ENCODE assay signal across 1 cellular context in genomic region chr17:2336215-2337151, GRCh38.
TF ChIP-seq lines count a peak whose summit lies in the region.

TSS of gene TSR1 (minus strand) at chr17:2336457. CDS start at chr17:2336427, 30 bp downstream.

TF ChIP-seq in K562, 482 proteins besides CTCF, POLR2A, EP300 and RAD21 (continued from another document):
- TF ChIP-seq ZBTB5 (IDR thresholded peaks at IDR 0.05) (no peak), CXXC5 (CRISPR knock-in tag; IDR thresholded peaks at IDR 0.05) (peak; percentile 78), MTA3 (IDR thresholded peaks at IDR 0.05; ENCODE audit: borderline replicate concordance) (peak; percentile 48; the same call in 1 of the 2 replicates), ZNF143 (CRISPR knock-in tag; IDR thresholded peaks at IDR 0.05) (no peak), CEBPG (CRISPR knock-in tag; IDR thresholded peaks at IDR 0.05) (no peak), CEBPG (tag; conservative IDR thresholded peaks at IDR 0.05 in 1 of 2, IDR thresholded peaks at IDR 0.05 in 1 of 2) (no peak), BHLHE40 (IDR thresholded peaks at IDR 0.05; ENCODE audit: low read length) (peak; percentile 43), NR2F6 (CRISPR knock-in tag; IDR thresholded peaks at IDR 0.05) (no peak), POLR3G (IDR thresholded peaks at IDR 0.05; ENCODE audit: extremely low read depth, insufficient read length, insufficient replicate concordance) (no peak), ZNF444 (CRISPR knock-in tag; IDR thresholded peaks at IDR 0.05) (no peak), ZFP91 (CRISPR knock-in tag; IDR thresholded peaks at IDR 0.05) (no peak), ZBTB9 (CRISPR knock-in tag; IDR thresholded peaks at IDR 0.05) (no peak), PATZ1 (CRISPR knock-in tag; IDR thresholded peaks at IDR 0.05; ENCODE audit: borderline replicate concordance) (no peak), ZNF695 (CRISPR knock-in tag; IDR thresholded peaks at IDR 0.05) (no peak), RCOR1 (IDR thresholded peaks at IDR 0.05; ENCODE audit: borderline replicate concordance in 1 of 2, low read depth in 2 of 2, low read length in 2 of 2) (peak in 1 of 2 experiments; percentile 7; a peak in 1 of 4 replicates), FUS (optimal IDR thresholded peaks at IDR 0.05; ENCODE audit: low read depth, low read length) (no peak), ZNF584 (CRISPR knock-in tag; IDR thresholded peaks at IDR 0.05; ENCODE audit: low read depth) (no peak), GMEB1 (CRISPR knock-in tag; IDR thresholded peaks at IDR 0.05) (peak; percentile 44), U2AF1 (optimal IDR thresholded peaks at IDR 0.05; ENCODE audit: low read depth, low read length) (no peak), ZNF140 (CRISPR knock-in tag; IDR thresholded peaks at IDR 0.05) (no peak), CHD2 (IDR thresholded peaks at IDR 0.05; ENCODE audit: low read depth, low read length) (peak; percentile 88), ELK3 (CRISPR knock-in tag; IDR thresholded peaks at IDR 0.05) (no peak), IRF2 (CRISPR knock-in tag; IDR thresholded peaks at IDR 0.05) (no peak), TEAD2 (tag; IDR thresholded peaks at IDR 0.05) (no peak), CHD4 (IDR thresholded peaks at IDR 0.05; ENCODE audit: insufficient read depth, insufficient replicate concordance, low read depth, low read length, poor library complexity, severe bottlenecking) (no peak), MAFK (IDR thresholded peaks at IDR 0.05; ENCODE audit: low read length) (no peak), CHAMP1 (IDR thresholded peaks at IDR 0.05) (no peak), RBBP5 (IDR thresholded peaks at IDR 0.05; ENCODE audit: borderline replicate concordance, insufficient read depth, low read length, poor library complexity, severe bottlenecking) (no peak), DPF2 (IDR thresholded peaks at IDR 0.05) (no peak), SNAPC5 (CRISPR knock-in tag; IDR thresholded peaks at IDR 0.05) (no peak), TAF9B (IDR thresholded peaks at IDR 0.05; ENCODE audit: partially characterized antibody) (peak; percentile 85), STAT5A (IDR thresholded peaks at IDR 0.05; ENCODE audit: borderline replicate concordance, low read length) (no peak), ZNF347 (CRISPR knock-in tag; IDR thresholded peaks at IDR 0.05; ENCODE audit: low read depth) (no peak), RAD51 (IDR thresholded peaks at IDR 0.05; ENCODE audit: borderline replicate concordance, low read depth) (no peak), PBX2 (CRISPR knock-in tag; IDR thresholded peaks at IDR 0.05; ENCODE audit: low read depth) (no peak), PBX2 (tag; conservative IDR thresholded peaks at IDR 0.05; ENCODE audit: low read depth) (no peak), SRSF3 (IDR thresholded peaks at IDR 0.05; ENCODE audit: insufficient read depth, low read length) (no peak), HNRNPL (IDR thresholded peaks at IDR 0.05; ENCODE audit: low read depth, low read length) (no peak), HLTF (IDR thresholded peaks at IDR 0.05) (no peak), BCL6 (CRISPR knock-in tag; IDR thresholded peaks at IDR 0.05) (no peak), FOXJ2 (tag; IDR thresholded peaks at IDR 0.05) (no peak)
